ENCODE assay signal across 1 cellular context in genomic region chr20:52060794-52061714, GRCh38.
TF ChIP-seq lines count a peak whose summit lies in the region.

No MANE protein-coding gene starts in this region.

TF ChIP-seq in WTC11, 78 proteins besides CTCF, POLR2A, EP300 and RAD21 (continued from another document):
- TF ChIP-seq ZNF532 (CRISPR knock-in tag; IDR thresholded peaks at IDR 0.05; ENCODE audit: borderline replicate concordance) (no peak), JUN (CRISPR knock-in tag; IDR thresholded peaks at IDR 0.05) (no peak), IRF2 (CRISPR knock-in tag; IDR thresholded peaks at IDR 0.05; ENCODE audit: borderline replicate concordance, low read depth) (no peak), ZNF396 (CRISPR knock-in tag; IDR thresholded peaks at IDR 0.05; ENCODE audit: borderline replicate concordance) (no peak), ZMAT4 (CRISPR knock-in tag; IDR thresholded peaks at IDR 0.05) (no peak), GTF2I (CRISPR knock-in tag; conservative IDR thresholded peaks at IDR 0.05) (no peak)
